Comparison of ENCODE assay signal across 8 cellular contexts in genomic region chr20:63082308-63082938, GRCh38.
DNase-seq lines count a peak whose midpoint lies in the region; ATAC-seq and TF ChIP-seq lines count a peak whose summit lies in the region.

No MANE protein-coding gene starts in this region.

- H4K20me1 ChIP-seq in GM23248 (ENCODE audit: insufficient read depth): no peaks in the 10 kb centered on the region

- DNase-seq in GM23248 (peak; percentile 66), RWPE2 (ENCODE audit: low spot score) (peak; percentile 85), erythroblast (lab: John Stamatoyannopoulos, UW) (peak; percentile 31 to 54), sigmoid colon (peak; percentile 41), amniotic stem cell (lab: John Stamatoyannopoulos, UW) (no peak), NCI-H1092 treated with DMSO at 0.1 percent for 48 hours (lab: John Stamatoyannopoulos, UW) (no peak), dedifferentiated amniotic fluid mesenchymal stem cell (ENCODE audit: extremely low spot score) (no peak), MV-4-11 (lab: John Stamatoyannopoulos, UW) (no peak)

- H3K36me3 ChIP-seq in GM23248 (ENCODE audit: low read depth): no peaks in the 10 kb centered on the region
- H3K36me3 ChIP-seq in RWPE2 (ENCODE audit: low read depth): no peaks in the 10 kb centered on the region
- no peaks in the 10 kb centered on the region for H3K36me3 ChIP-seq in sigmoid colon

- no peak for TF ChIP-seq EP300 in sigmoid colon (IDR thresholded peaks at IDR 0.05)

- 0 out of 2 replicates have a peak, but pooled peaks cover 19% of the 10 kb centered on the region for H3K27me3 ChIP-seq in GM23248 (replicated peaks; ENCODE audit: insufficient read depth)
- H3K27me3 ChIP-seq in RWPE2 (ENCODE audit: insufficient read depth, poor library complexity, severe bottlenecking): peaks cover 54% of the 10 kb centered on the region
- H3K27me3 ChIP-seq in sigmoid colon: peaks cover 0 to 61% (median 30%) of the 10 kb centered on the region in 3 donors

- WGBS in GM23248 (ENCODE audit: low coverage in 1 of 2, low lambda C conversion rate in 2 of 2, missing lambda C conversion rate in 2 of 2), 2 experiments: 12 to 18% methylated on average over 11 to 13 of the region's 15 CpGs
- WGBS in sigmoid colon, 2 donors: 13 to 25% methylated on average over 15 of the region's 15 CpGs

- H3K27ac ChIP-seq in GM23248: no peak overlapping the region
- H3K27ac ChIP-seq in RWPE2 (ENCODE audit: poor library complexity, severe bottlenecking): no peak overlapping the region
- no peak overlapping the region for H3K27ac ChIP-seq in sigmoid colon

- H3F3A ChIP-seq in GM23248 (ENCODE audit: insufficient read depth): no peaks in the 10 kb centered on the region

- no peaks in the 10 kb centered on the region for H3K79me2 ChIP-seq in GM23248 (ENCODE audit: insufficient read depth)

- intact Hi-C loops in sigmoid colon (cut with DNase I): no loop called here

- no peak overlapping the region for H3K9ac ChIP-seq in GM23248

- no peak for TF ChIP-seq POLR2A in erythroblast (IDR thresholded peaks at IDR 0.05; ENCODE audit: low read length)
- no peak for TF ChIP-seq POLR2A in sigmoid colon (IDR thresholded peaks at IDR 0.05)

- H3K4me1 ChIP-seq in GM23248 (ENCODE audit: insufficient read depth) (no peaks in the 10 kb centered on the region), RWPE2 (ENCODE audit: insufficient read depth, poor library complexity, severe bottlenecking) (no peaks in the 10 kb centered on the region), sigmoid colon (no peaks in the 10 kb centered on the region)

- H3K4me3 ChIP-seq in GM23248 (no peak overlapping the region), RWPE2 (ENCODE audit: severe bottlenecking) (no peak overlapping the region), sigmoid colon (no peak overlapping the region)

- H3K9me3 ChIP-seq in GM23248 (ENCODE audit: low read depth) (peaks cover 8% of the 10 kb centered on the region), RWPE2 (ENCODE audit: severe bottlenecking) (peaks cover 19% of the 10 kb centered on the region), sigmoid colon (peaks cover 0 to 13% (median 2%) of the 10 kb centered on the region in 4 donors)

- ATAC-seq in RWPE2 (ENCODE audit: low read depth): peak; percentile 68

- H2AFZ ChIP-seq in GM23248: no peak overlapping the region

- H3K4me2 ChIP-seq in GM23248 (ENCODE audit: unreplicated experiment): no peak overlapping the region

- TF ChIP-seq CTCF in RWPE2 (IDR thresholded peaks at IDR 0.05; ENCODE audit: poor library complexity, severe bottlenecking) (no peak), sigmoid colon (IDR thresholded peaks at IDR 0.05) (no peak)

- H3K9me2 ChIP-seq in GM23248 (ENCODE audit: insufficient read depth): 0 out of 2 replicates have a peak, but pooled peaks cover 4% of the 10 kb centered on the region

- in situ Hi-C loops in GM23248 (cut with MboI): no loop called here

Comparison
In these comparisons a context has a peak if more than half of its experiments do, and no peak if none do; other contexts are left out.
1. DNase-seq: peak in GM23248 (single experiment), RWPE2 (single experiment), erythroblast (2 of 2) and sigmoid colon (single experiment); none in amniotic stem cell (single experiment), NCI-H1092 treated with DMSO at 0.1 percent for 48 hours (single experiment), dedifferentiated amniotic fluid mesenchymal stem cell (single experiment) and MV-4-11 (single experiment).